8 cellular contexts compared by ENCODE assay signal in the genomic region with DNA sequence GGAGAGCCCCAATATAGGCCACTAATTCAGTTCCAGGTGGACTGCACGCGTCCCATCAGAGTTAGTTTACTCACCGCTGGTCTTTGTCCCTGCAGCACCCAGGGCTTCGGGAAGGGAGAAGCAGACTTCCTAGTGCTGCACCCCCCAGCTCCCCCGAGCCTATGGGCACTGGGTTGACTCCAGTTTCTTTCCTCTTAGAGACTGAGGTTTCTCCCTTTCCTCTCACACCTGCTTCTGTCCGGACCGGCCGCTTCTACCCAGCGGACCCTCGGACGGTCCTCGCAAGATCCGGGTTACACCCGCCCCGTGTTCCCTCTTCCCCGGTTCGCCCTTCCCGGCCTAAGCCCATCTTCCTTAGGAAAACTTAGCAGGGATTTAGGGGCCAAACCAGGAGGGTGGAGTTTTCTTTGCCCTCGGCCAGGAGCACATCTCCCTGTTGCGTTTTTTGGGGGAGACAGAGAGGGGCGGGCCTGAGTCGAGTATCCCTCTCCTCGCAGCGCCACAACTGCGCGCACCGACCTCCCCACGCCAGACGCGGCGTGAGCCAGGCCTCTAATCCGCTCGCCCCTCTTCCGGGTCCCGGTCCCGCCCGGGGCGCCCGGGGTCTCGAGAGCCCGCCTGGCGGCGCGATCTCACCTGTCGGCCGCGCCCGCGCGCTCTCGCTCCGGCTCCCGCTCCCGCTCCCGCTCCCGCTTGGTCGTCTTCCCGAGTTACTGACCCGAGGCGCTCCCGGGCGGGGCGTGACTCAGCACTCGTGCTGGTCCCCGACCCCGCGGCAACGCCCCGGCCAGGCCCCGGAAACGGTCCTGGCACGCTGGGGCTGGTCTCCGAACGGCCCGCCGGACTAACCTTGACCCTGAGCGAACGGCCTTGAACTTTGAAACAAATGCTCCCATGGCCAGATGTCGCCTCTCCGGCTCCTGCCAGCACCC. TPM values are rescaled to one million over a fixed set of nuclear protein-coding genes. Genes with fewer than 3 reads are reported as not detected.
A peak's percentile ranks its signal among the peaks of the same experiment; 100 is the strongest.
DNase-seq lines count a peak whose midpoint lies in the region; ATAC-seq and TF ChIP-seq lines count a peak whose summit lies in the region.

TSS of gene AIFM2 (minus strand) at position 728 of the 932 bp plus-strand sequence. CDS start 8,741 bp downstream, outside the sequence.

- peak within 1 kb of the TSS; percentile 70 to 96 (median 89) for H3K27ac Mint-ChIP-seq in CD8-positive, alpha-beta memory T cell

- H3K27me3 Mint-ChIP-seq in CD8-positive, alpha-beta memory T cell = peaks cover 0 to 1% of the 10 kb centered on the region in 2 donors

- H3K27me3 ChIP-seq in CD8-positive, alpha-beta memory T cell (ENCODE audit: insufficient read depth, low read length, poor library complexity, severe bottlenecking) = no peaks in the 10 kb centered on the region
- no peaks in the 10 kb centered on the region for H3K27me3 ChIP-seq in Peyer's patch
- no peaks in the 10 kb centered on the region for H3K27me3 ChIP-seq in right atrium auricular region

- TF ChIP-seq CTCF in Peyer's patch (IDR thresholded peaks at IDR 0.05) (peak in 3 of 6 experiments; percentile 34 to 38 (median 35)), right atrium auricular region (IDR thresholded peaks at IDR 0.05) (peak in 1 of 2 donors; percentile 39)

- H3K4me3 Mint-ChIP-seq in CD8-positive, alpha-beta memory T cell = peak within 1 kb of the TSS; percentile 83 to 96 (median 89)

- H3K4me1 Mint-ChIP-seq in CD8-positive, alpha-beta memory T cell = peaks cover 28 to 43% (median 39%) of the 10 kb centered on the region in 3 donors

- peak; percentile 22 to 73 (median 42) for DNase-seq in CD8-positive, alpha-beta memory T cell
- DNase-seq in Peyer's patch (peak; percentile 35 to 95 (median 93)), right atrium auricular region (ENCODE audit: low spot score) (peak; percentile 86), retina (peak; percentile 77), superior temporal gyrus (ENCODE audit: extremely low spot score) (no peak)

- peak; percentile 89 for ATAC-seq in GM19025 (IDR thresholded peaks at IDR 0.05; ENCODE audit: low read depth, unreplicated experiment)
- ATAC-seq in HG03097 (IDR thresholded peaks at IDR 0.05; ENCODE audit: low FRiP score, unreplicated experiment) = peak; percentile 64

- CTCF ChIA-PET in CD8-positive, alpha-beta memory T cell (lab: Charles Lee) = interaction anchor here (1.8 kb wide), 1 partner anchor 10 kb away, joined by 4 read pairs; no protein-coding TSS in a partner anchor

- H3K36me3 ChIP-seq in CD8-positive, alpha-beta memory T cell (ENCODE audit: insufficient read depth, low read length) = no peaks in the 10 kb centered on the region
- H3K36me3 ChIP-seq in Peyer's patch = no peaks in the 10 kb centered on the region
- H3K36me3 ChIP-seq in right atrium auricular region = no peaks in the 10 kb centered on the region

- peak within 1 kb of the TSS; percentile 54 for H3K27ac ChIP-seq in CD8-positive, alpha-beta memory T cell (ENCODE audit: low read depth, low read length)
- H3K27ac ChIP-seq in Peyer's patch (peak within 1 kb of the TSS; percentile 70 to 92 (median 74)), angular gyrus (ENCODE audit: low read depth, low read length) (peak within 1 kb of the TSS; percentile 5), right atrium auricular region (peak within 1 kb of the TSS; percentile 84 to 87)

- no peaks in the 10 kb centered on the region for H3K9me3 Mint-ChIP-seq in CD8-positive, alpha-beta memory T cell

- POLR2A ChIA-PET in CD8-positive, alpha-beta memory T cell (lab: Charles Lee) = no interaction called here

- peak within 1 kb of the TSS; percentile 77 for H3K4me3 ChIP-seq in CD8-positive, alpha-beta memory T cell (ENCODE audit: low read length)
- peak within 1 kb of the TSS; percentile 48 to 84 (median 60) for H3K4me3 ChIP-seq in Peyer's patch
- H3K4me3 ChIP-seq in right atrium auricular region = peak within 1 kb of the TSS; percentile 64 to 69

- TF ChIP-seq POLR2A in Peyer's patch (IDR thresholded peaks at IDR 0.05) = peak; percentile 82 to 91

- H3K9me3 ChIP-seq in CD8-positive, alpha-beta memory T cell (ENCODE audit: low read length) = no peaks in the 10 kb centered on the region
- H3K9me3 ChIP-seq in Peyer's patch = no peaks in the 10 kb centered on the region
- no peaks in the 10 kb centered on the region for H3K9me3 ChIP-seq in right atrium auricular region

- H3K36me3 Mint-ChIP-seq in CD8-positive, alpha-beta memory T cell = peaks cover 0 to 8% (median 2%) of the 10 kb centered on the region in 3 donors

- H3K4me1 ChIP-seq in CD8-positive, alpha-beta memory T cell (ENCODE audit: insufficient read depth, low read length) = peaks cover 11% of the 10 kb centered on the region
- H3K4me1 ChIP-seq in Peyer's patch (peaks cover 0 to 13% (median 0%) of the 10 kb centered on the region in 4 donors), right atrium auricular region (peaks cover 0 to 18% of the 10 kb centered on the region in 2 donors)

RNA-seq across cellular contexts. Expression of gene AIFM2, which starts in this region (rescaled TPM):
- total RNA-seq in CD8-positive, alpha-beta memory T cell = 10 to 100 TPM; 17.6 to 17.9 TPM
- 3.5 TPM for polyA plus RNA-seq in CD8-positive, alpha-beta memory T cell
- total RNA-seq in Peyer's patch (10 to 100 TPM; 18.7 to 29.2 (median 23.8) TPM), right atrium auricular region (10 to 100 TPM in 1 of 2 donors, 1 to 10 TPM in 1; 6.2 to 12.0 TPM)

Comparison
In these comparisons a context has a peak if more than half of its experiments do, and no peak if none do; other contexts are left out.
1. H3K27ac ChIP-seq: peak in every context shown above with its lines; median percentile 86 in right atrium auricular region; 74 in Peyer's patch; 54 in CD8-positive, alpha-beta memory T cell; 5 in angular gyrus.